ENCODE assay signal across 1 cellular context in the genomic region with DNA sequence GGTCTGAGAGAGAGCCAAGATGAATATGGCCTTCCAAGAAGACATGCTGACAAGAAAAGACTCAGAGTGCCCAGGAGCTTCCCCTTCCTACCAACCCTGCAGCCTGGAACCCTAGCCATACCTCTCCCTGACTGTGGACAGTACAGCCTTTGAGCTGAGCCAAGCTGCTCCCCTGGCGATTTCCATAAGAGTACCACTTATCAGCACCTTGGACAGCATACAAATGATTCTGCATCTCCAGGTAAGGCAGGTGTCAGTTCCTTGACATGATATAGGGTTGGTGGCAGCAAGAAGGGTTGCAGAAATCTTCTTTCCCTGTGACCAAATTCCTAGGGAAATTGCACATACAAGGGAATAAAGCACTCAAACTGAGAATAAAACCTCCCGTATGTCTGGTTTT.
TF ChIP-seq lines count a peak whose summit lies in the region.

No MANE protein-coding gene starts in this region.

TF ChIP-seq in HepG2, 621 proteins besides CTCF, POLR2A, EP300 and RAD21:
- TF ChIP-seq MIER2 (CRISPR knock-in tag; IDR thresholded peaks at IDR 0.05), result peak; percentile 94
- TF ChIP-seq, protein P1, sequence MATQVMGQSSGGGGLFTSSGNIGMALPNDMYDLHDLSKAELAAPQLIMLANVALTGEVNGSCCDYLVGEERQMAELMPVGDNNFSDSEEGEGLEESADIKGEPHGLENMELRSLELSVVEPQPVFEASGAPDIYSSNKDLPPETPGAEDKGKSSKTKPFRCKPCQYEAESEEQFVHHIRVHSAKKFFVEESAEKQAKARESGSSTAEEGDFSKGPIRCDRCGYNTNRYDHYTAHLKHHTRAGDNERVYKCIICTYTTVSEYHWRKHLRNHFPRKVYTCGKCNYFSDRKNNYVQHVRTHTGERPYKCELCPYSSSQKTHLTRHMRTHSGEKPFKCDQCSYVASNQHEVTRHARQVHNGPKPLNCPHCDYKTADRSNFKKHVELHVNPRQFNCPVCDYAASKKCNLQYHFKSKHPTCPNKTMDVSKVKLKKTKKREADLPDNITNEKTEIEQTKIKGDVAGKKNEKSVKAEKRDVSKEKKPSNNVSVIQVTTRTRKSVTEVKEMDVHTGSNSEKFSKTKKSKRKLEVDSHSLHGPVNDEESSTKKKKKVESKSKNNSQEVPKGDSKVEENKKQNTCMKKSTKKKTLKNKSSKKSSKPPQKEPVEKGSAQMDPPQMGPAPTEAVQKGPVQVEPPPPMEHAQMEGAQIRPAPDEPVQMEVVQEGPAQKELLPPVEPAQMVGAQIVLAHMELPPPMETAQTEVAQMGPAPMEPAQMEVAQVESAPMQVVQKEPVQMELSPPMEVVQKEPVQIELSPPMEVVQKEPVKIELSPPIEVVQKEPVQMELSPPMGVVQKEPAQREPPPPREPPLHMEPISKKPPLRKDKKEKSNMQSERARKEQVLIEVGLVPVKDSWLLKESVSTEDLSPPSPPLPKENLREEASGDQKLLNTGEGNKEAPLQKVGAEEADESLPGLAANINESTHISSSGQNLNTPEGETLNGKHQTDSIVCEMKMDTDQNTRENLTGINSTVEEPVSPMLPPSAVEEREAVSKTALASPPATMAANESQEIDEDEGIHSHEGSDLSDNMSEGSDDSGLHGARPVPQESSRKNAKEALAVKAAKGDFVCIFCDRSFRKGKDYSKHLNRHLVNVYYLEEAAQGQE (IDR thresholded peaks at IDR 0.05; ENCODE audit: borderline replicate concordance in 1 of 2, low read depth in 1 of 2, low read length in 2 of 2), result peak; percentile 60 to 94
- TF ChIP-seq, protein P2, sequence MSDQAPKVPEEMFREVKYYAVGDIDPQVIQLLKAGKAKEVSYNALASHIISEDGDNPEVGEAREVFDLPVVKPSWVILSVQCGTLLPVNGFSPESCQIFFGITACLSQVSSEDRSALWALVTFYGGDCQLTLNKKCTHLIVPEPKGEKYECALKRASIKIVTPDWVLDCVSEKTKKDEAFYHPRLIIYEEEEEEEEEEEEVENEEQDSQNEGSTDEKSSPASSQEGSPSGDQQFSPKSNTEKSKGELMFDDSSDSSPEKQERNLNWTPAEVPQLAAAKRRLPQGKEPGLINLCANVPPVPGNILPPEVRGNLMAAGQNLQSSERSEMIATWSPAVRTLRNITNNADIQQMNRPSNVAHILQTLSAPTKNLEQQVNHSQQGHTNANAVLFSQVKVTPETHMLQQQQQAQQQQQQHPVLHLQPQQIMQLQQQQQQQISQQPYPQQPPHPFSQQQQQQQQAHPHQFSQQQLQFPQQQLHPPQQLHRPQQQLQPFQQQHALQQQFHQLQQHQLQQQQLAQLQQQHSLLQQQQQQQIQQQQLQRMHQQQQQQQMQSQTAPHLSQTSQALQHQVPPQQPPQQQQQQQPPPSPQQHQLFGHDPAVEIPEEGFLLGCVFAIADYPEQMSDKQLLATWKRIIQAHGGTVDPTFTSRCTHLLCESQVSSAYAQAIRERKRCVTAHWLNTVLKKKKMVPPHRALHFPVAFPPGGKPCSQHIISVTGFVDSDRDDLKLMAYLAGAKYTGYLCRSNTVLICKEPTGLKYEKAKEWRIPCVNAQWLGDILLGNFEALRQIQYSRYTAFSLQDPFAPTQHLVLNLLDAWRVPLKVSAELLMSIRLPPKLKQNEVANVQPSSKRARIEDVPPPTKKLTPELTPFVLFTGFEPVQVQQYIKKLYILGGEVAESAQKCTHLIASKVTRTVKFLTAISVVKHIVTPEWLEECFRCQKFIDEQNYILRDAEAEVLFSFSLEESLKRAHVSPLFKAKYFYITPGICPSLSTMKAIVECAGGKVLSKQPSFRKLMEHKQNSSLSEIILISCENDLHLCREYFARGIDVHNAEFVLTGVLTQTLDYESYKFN (CRISPR knock-in tag; conservative IDR thresholded peaks at IDR 0.05), result no peak
